Comparison of ENCODE assay signal across 1 cellular context in the genomic region with DNA sequence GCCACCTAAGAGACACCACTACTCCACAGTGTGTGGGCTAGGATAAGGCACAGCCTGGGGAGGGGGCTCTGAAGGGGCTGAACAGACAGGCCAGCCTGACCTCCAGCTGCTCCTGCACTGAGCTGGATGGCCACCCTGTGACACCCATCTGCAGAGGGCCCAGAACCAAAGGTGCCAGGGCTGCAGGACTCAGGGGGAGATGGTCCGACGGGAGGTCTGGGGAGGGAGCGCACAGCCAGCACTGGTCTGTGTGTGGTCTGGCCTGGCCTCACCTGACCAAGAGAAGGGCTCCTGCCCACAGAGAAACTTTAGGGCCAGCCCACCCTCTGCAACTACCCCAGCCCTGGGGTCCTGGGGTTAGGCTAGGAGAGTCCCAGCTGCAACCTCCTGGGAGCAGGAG.
TF ChIP-seq lines count a peak whose summit lies in the region.

No MANE protein-coding gene starts in this region.

TF ChIP-seq in GM23338, 12 proteins besides CTCF, POLR2A, EP300 and RAD21:
- TF ChIP-seq ZNF114 (CRISPR knock-in tag; IDR thresholded peaks at IDR 0.05): no peak
- no peak for TF ChIP-seq EZH2phosphoT487 (IDR thresholded peaks at IDR 0.05; ENCODE audit: unreplicated experiment)
- TF ChIP-seq, protein P1, sequence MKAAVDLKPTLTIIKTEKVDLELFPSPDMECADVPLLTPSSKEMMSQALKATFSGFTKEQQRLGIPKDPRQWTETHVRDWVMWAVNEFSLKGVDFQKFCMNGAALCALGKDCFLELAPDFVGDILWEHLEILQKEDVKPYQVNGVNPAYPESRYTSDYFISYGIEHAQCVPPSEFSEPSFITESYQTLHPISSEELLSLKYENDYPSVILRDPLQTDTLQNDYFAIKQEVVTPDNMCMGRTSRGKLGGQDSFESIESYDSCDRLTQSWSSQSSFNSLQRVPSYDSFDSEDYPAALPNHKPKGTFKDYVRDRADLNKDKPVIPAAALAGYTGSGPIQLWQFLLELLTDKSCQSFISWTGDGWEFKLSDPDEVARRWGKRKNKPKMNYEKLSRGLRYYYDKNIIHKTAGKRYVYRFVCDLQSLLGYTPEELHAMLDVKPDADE (IDR thresholded peaks at IDR 0.05): no peak
- no peak for TF ChIP-seq CREB1 (CRISPR knock-in tag; IDR thresholded peaks at IDR 0.05; ENCODE audit: low read depth)
- TF ChIP-seq, protein P2, sequence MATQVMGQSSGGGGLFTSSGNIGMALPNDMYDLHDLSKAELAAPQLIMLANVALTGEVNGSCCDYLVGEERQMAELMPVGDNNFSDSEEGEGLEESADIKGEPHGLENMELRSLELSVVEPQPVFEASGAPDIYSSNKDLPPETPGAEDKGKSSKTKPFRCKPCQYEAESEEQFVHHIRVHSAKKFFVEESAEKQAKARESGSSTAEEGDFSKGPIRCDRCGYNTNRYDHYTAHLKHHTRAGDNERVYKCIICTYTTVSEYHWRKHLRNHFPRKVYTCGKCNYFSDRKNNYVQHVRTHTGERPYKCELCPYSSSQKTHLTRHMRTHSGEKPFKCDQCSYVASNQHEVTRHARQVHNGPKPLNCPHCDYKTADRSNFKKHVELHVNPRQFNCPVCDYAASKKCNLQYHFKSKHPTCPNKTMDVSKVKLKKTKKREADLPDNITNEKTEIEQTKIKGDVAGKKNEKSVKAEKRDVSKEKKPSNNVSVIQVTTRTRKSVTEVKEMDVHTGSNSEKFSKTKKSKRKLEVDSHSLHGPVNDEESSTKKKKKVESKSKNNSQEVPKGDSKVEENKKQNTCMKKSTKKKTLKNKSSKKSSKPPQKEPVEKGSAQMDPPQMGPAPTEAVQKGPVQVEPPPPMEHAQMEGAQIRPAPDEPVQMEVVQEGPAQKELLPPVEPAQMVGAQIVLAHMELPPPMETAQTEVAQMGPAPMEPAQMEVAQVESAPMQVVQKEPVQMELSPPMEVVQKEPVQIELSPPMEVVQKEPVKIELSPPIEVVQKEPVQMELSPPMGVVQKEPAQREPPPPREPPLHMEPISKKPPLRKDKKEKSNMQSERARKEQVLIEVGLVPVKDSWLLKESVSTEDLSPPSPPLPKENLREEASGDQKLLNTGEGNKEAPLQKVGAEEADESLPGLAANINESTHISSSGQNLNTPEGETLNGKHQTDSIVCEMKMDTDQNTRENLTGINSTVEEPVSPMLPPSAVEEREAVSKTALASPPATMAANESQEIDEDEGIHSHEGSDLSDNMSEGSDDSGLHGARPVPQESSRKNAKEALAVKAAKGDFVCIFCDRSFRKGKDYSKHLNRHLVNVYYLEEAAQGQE (IDR thresholded peaks at IDR 0.05; ENCODE audit: unreplicated experiment): no peak
- TF ChIP-seq, protein P3, sequence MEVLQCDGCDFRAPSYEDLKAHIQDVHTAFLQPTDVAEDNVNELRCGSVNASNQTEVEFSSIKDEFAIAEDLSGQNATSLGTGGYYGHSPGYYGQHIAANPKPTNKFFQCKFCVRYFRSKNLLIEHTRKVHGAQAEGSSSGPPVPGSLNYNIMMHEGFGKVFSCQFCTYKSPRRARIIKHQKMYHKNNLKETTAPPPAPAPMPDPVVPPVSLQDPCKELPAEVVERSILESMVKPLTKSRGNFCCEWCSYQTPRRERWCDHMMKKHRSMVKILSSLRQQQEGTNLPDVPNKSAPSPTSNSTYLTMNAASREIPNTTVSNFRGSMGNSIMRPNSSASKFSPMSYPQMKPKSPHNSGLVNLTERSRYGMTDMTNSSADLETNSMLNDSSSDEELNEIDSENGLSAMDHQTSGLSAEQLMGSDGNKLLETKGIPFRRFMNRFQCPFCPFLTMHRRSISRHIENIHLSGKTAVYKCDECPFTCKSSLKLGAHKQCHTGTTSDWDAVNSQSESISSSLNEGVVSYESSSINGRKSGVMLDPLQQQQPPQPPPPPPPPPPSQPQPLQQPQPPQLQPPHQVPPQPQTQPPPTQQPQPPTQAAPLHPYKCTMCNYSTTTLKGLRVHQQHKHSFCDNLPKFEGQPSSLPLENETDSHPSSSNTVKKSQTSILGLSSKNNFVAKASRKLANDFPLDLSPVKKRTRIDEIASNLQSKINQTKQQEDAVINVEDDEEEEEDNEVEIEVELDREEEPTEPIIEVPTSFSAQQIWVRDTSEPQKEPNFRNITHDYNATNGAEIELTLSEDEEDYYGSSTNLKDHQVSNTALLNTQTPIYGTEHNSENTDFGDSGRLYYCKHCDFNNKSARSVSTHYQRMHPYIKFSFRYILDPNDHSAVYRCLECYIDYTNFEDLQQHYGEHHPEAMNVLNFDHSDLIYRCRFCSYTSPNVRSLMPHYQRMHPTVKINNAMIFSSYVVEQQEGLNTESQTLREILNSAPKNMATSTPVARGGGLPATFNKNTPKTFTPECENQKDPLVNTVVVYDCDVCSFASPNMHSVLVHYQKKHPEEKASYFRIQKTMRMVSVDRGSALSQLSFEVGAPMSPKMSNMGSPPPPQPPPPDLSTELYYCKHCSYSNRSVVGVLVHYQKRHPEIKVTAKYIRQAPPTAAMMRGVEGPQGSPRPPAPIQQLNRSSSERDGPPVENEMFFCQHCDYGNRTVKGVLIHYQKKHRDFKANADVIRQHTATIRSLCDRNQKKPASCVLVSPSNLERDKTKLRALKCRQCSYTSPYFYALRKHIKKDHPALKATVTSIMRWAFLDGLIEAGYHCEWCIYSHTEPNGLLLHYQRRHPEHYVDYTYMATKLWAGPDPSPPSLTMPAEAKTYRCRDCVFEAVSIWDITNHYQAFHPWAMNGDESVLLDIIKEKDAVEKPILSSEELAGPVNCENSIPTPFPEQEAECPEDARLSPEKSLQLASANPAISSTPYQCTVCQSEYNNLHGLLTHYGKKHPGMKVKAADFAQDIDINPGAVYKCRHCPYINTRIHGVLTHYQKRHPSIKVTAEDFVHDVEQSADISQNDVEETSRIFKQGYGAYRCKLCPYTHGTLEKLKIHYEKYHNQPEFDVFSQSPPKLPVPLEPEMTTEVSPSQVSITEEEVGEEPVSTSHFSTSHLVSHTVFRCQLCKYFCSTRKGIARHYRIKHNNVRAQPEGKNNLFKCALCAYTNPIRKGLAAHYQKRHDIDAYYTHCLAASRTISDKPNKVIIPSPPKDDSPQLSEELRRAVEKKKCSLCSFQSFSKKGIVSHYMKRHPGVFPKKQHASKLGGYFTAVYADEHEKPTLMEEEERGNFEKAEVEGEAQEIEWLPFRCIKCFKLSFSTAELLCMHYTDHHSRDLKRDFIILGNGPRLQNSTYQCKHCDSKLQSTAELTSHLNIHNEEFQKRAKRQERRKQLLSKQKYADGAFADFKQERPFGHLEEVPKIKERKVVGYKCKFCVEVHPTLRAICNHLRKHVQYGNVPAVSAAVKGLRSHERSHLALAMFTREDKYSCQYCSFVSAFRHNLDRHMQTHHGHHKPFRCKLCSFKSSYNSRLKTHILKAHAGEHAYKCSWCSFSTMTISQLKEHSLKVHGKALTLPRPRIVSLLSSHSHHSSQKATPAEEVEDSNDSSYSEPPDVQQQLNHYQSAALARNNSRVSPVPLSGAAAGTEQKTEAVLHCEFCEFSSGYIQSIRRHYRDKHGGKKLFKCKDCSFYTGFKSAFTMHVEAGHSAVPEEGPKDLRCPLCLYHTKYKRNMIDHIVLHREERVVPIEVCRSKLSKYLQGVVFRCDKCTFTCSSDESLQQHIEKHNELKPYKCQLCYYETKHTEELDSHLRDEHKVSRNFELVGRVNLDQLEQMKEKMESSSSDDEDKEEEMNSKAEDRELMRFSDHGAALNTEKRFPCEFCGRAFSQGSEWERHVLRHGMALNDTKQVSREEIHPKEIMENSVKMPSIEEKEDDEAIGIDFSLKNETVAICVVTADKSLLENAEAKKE (CRISPR knock-in tag; IDR thresholded peaks at IDR 0.05): no peak
